In the genomic region with DNA sequence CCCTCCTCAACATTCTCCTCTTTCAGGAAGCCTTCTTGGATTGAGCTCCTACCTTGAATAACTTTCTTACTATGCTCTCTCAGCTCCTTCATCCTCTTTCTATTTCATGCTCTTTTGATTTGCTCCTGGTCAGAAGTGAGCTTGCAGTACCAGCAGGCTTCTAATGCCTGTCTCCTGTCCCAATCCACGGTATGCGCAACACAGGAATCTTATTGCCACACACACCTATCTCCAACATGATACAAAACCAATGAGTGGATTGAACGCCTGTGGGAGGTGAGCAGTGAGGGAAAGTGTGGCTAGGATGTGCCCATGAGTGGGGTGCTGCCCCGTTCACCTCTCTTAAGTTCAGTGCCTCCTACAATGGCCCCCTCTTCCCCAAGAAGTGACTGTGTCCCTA, we compare ENCODE assay signal across 23 cellular contexts.
"Had no signal": no experiment of that assay in that cellular context is flagged by ENCODE, and none has a peak within 500 bp of the region (broad histone marks: within the 10 kb centered on the region; RNA-seq: fewer than 3 reads in every experiment).

No MANE protein-coding gene starts in this region.

- DNase-seq: activated CD4-positive, alpha-beta T cell treated with anti-CD3 and anti-CD28 coated beads for 48 hours; activated CD4-positive, alpha-beta T cell treated with anti-CD3 and anti-CD28 coated beads, Interleukin-2, amount 50 U/mL, for 1 hour; activated CD4-positive, alpha-beta T cell treated with anti-CD3 and anti-CD28 coated beads, Interleukin-2, amount 50 U/mL, for 48 hours; activated CD4-positive, CD25-positive, alpha-beta regulatory T cell; activated CD8-positive, alpha-beta memory T cell treated with anti-CD3 and anti-CD28 coated beads for 24 hours; activated CD8-positive, alpha-beta T cell treated with anti-CD3 and anti-CD28 coated beads for 36 hours; activated effector memory CD4-positive, alpha-beta T cell treated with Interleukin-2 at 50 U/mL for 16 hours; activated gamma-delta T cell treated with Interleukin-2 at 50 U/mL for 16 hours; activated naive CD4-positive, alpha-beta T cell treated with anti-CD3 and anti-CD28 coated beads, Interleukin-2, amount 50 U/mL, for 16 hours; activated naive CD4-positive, alpha-beta T cell treated with Interleukin-2 at 50 U/mL for 16 hours; activated T-cell treated with anti-CD3 and anti-CD28 coated beads, Interleukin-2, amount 50 U/mL, for 4 hours; amniotic stem cell; anterior cingulate cortex; brain microvascular endothelial cell; dorsolateral prefrontal cortex; effector memory CD4-positive, alpha-beta T cell; endodermal cell; foreskin fibroblast; head of caudate nucleus; T-helper 2 cell had no signal

- H3K36me3 ChIP-seq: brain microvascular endothelial cell had no signal

- ATAC-seq: activated CD8-positive, alpha-beta T cell treated with anti-CD3 and anti-CD28 coated beads for 36 hours; activated T-cell treated with anti-CD3 and anti-CD28 coated beads, Interleukin-2, amount 50 U/mL, for 4 hours; activated T-helper 17 cell treated with anti-CD3 and anti-CD28 coated beads, Interleukin-2, amount 50 U/mL, for 72 hours; esophagus mucosa had no signal

- H3K27me3 ChIP-seq: brain microvascular endothelial cell, dorsolateral prefrontal cortex had no signal

- H3K4me3 ChIP-seq: coronary artery, dorsolateral prefrontal cortex had no signal

- H3K27ac ChIP-seq: brain microvascular endothelial cell, coronary artery, dorsolateral prefrontal cortex had no signal
